Comparison of ENCODE assay signal across 14 cellular contexts in genomic region chr1:234585333-234586055, GRCh38. TPM values are rescaled to one million over a fixed set of nuclear protein-coding genes. Genes with fewer than 3 reads are reported as not detected.
DNase-seq lines count a peak whose midpoint lies in the region; ATAC-seq, FAIRE-seq and TF ChIP-seq lines count a peak whose summit lies in the region.
"Had no signal": no experiment of that assay in that cellular context is flagged by ENCODE, and none has a peak within 500 bp of the region (broad histone marks: within the 10 kb centered on the region; RNA-seq: fewer than 3 reads in every experiment).

No MANE protein-coding gene starts in this region.

- FAIRE-seq in HepG2 (lab: Jason Lieb, UNC) (no peak), HTR-8/SVneo (lab: Jason Lieb, UNC) (no peak)
- FAIRE-seq: G401.6, TTC549 had no signal

- H3K4me3 ChIP-seq in liver (ENCODE audit: low read depth in 1 of 3, low read length in 3 of 3) = no peak overlapping the region
- no peak overlapping the region for H3K4me3 ChIP-seq in HepG2 (replicated peaks in 1 of 3; ENCODE audit: insufficient read depth in 1 of 3, low read depth in 2 of 3, low read length in 3 of 3)
- H3K4me3 ChIP-seq in esophagus squamous epithelium = no peak overlapping the region

- no peaks in the 10 kb centered on the region for H3K27me3 ChIP-seq in liver (ENCODE audit: control insufficient read depth in 4 of 4, insufficient read depth in 4 of 4, low read length in 3 of 4)
- peaks cover 3% of the 10 kb centered on the region in 2 experiments; a peak in 1 of 5 replicates for H3K27me3 ChIP-seq in HepG2 (ENCODE audit: control insufficient read depth in 1 of 2, insufficient read depth in 2 of 2, low read length in 2 of 2)
- H3K27me3 ChIP-seq in esophagus squamous epithelium = no peaks in the 10 kb centered on the region

- TF ChIP-seq CTCF in liver (IDR thresholded peaks at IDR 0.05; ENCODE audit: low read depth, low read length, missing input control) (no peak), HepG2 (CRISPR knock-in tag; IDR thresholded peaks at IDR 0.05) (no peak), esophagus squamous epithelium (IDR thresholded peaks at IDR 0.05) (no peak), omental fat pad (IDR thresholded peaks at IDR 0.05) (no peak)

- no peaks in the 10 kb centered on the region for H3K79me2 ChIP-seq in HepG2 (ENCODE audit: insufficient read depth, low read length)

- no peaks in the 10 kb centered on the region for H3K9me3 ChIP-seq in liver (ENCODE audit: control insufficient read depth in 4 of 4, low read length in 3 of 4)
- no peaks in the 10 kb centered on the region for H3K9me3 ChIP-seq in HepG2 (ENCODE audit: low read length)
- no peaks in the 10 kb centered on the region for H3K9me3 ChIP-seq in esophagus squamous epithelium

- H3K4me1 ChIP-seq in liver (ENCODE audit: control insufficient read depth in 4 of 4, insufficient read depth in 4 of 4, low read length in 3 of 4) (peaks cover 0 to 32% (median 19%) of the 10 kb centered on the region in 4 donors), HepG2 (ENCODE audit: insufficient read depth, low read length) (peaks cover 33% of the 10 kb centered on the region), esophagus squamous epithelium (peaks cover 8 to 83% (median 35%) of the 10 kb centered on the region in 3 donors)

- H3K27ac ChIP-seq in liver (ENCODE audit: low read depth in 1 of 2, low read length in 2 of 2) (no peak overlapping the region), HepG2 (ENCODE audit: extremely low read length, insufficient read depth, low read length) (no peak overlapping the region), esophagus squamous epithelium (peak overlapping the region; percentile 35 to 79 (median 77))

- intact Hi-C loops in HepG2 (cut with micrococcal nuclease; ENCODE audit: unreplicated experiment) = no loop called here
- intact Hi-C loops in esophagus squamous epithelium (cut with DNase I) = no loop called here

- H2AFZ ChIP-seq in HepG2 (ENCODE audit: low read length) = no peak overlapping the region

- no peaks in the 10 kb centered on the region for H4K20me1 ChIP-seq in HepG2 (ENCODE audit: insufficient read depth, low read length)

- H3K9ac ChIP-seq in liver (ENCODE audit: low read depth in 1 of 2, low read length in 2 of 2) = no peak overlapping the region
- H3K9ac ChIP-seq in HepG2 (ENCODE audit: insufficient read depth, low read depth, low read length) = no peak overlapping the region

- TF ChIP-seq EP300 in HepG2 (IDR thresholded peaks at IDR 0.05; ENCODE audit: low read depth in 2 of 2, low read length in 2 of 2) = no peak
- no peak for TF ChIP-seq EP300 in HepG2 (CRISPR knock-in tag; IDR thresholded peaks at IDR 0.05; ENCODE audit: borderline replicate concordance)

- H3K4me2 ChIP-seq in HepG2 (ENCODE audit: low read depth, low read length) = no peak overlapping the region

- TF ChIP-seq RAD21 in liver (IDR thresholded peaks at IDR 0.05) (no peak), HepG2 (CRISPR knock-in tag; IDR thresholded peaks at IDR 0.05) (no peak)

- CTCF ChIA-PET in HepG2 (lab: Yijun Ruan, JAX; ENCODE audit: low intra/inter-chr PET ratio, low total read pairs) = no interaction called here

- ATAC-seq in HepG2 = no peak
- ATAC-seq in omental fat pad (ENCODE audit: low FRiP score) = peak; percentile 60
- ATAC-seq in GM18517 (IDR thresholded peaks at IDR 0.05; ENCODE audit: unreplicated experiment) = no peak
- ATAC-seq: activated T-cell treated with anti-CD3 and anti-CD28 coated beads, Interleukin-2, amount 50 U/mL, for 72 hours had no signal

- 91% methylated on average over 8 of the region's 8 CpGs for WGBS in liver
- 58% methylated on average over 7 of the region's 8 CpGs for WGBS in HepG2 (ENCODE audit: low lambda C conversion rate)
- 33 to 45% methylated on average over 8 of the region's 8 CpGs for WGBS in esophagus squamous epithelium, 2 donors

- POLR2A ChIA-PET in HepG2 (lab: Yijun Ruan, JAX) = interaction anchor here (1.4 kb wide), 1 partner anchor 43 kb away, joined by 3 read pairs; no protein-coding TSS in a partner anchor

- no peaks in the 10 kb centered on the region for H3K36me3 ChIP-seq in liver (ENCODE audit: control insufficient read depth in 4 of 4, insufficient read depth in 3 of 4, low read depth in 1 of 4, low read length in 3 of 4)
- H3K36me3 ChIP-seq in HepG2 (replicated peaks in 1 of 2; ENCODE audit: control insufficient read depth in 1 of 2, insufficient read depth in 2 of 2, low read length in 2 of 2) = no peaks in the 10 kb centered on the region
- no peaks in the 10 kb centered on the region for H3K36me3 ChIP-seq in esophagus squamous epithelium

- DNase-seq in HepG2 (ENCODE audit: low spot score) = no peak
- no peak for DNase-seq in esophagus squamous epithelium (lab: John Stamatoyannopoulos, UW)
- no peak for DNase-seq in omental fat pad (ENCODE audit: low spot score)
- DNase-seq in NCI-H2081 treated with DMSO at 0.1 percent for 48 hours (lab: John Stamatoyannopoulos, UW) = no peak
- no peak for DNase-seq in HTR-8/SVneo (ENCODE audit: insufficient read length, low spot score)
- DNase-seq in LoVo (ENCODE audit: low spot score) = no peak
- DNase-seq: activated T-cell treated with anti-CD3 and anti-CD28 coated beads, Interleukin-2, amount 50 U/mL, for 72 hours; AML-193; H9; occipital lobe had no signal

- no peak for TF ChIP-seq POLR2A in HepG2 (IDR thresholded peaks at IDR 0.05; ENCODE audit: insufficient read depth in 1 of 2, low read depth in 2 of 2, low read length in 2 of 2)
- no peak for TF ChIP-seq POLR2A in esophagus squamous epithelium (IDR thresholded peaks at IDR 0.05)

- in situ Hi-C loops in HepG2 (cut with HindIII; ENCODE audit: extremely low pct_ligation_motif_present, low pct_unique_long_range_greater_than_20kb) = no loop called here

- BruUV-seq in HepG2 (replicated peaks; lab: Mats Ljungman, UMichigan) = no TSS peak

TF ChIP-seq in liver, 16 proteins besides CTCF, POLR2A, EP300 and RAD21:
- TF ChIP-seq HNF4G (IDR thresholded peaks at IDR 0.05) (no peak), NR2F2 (IDR thresholded peaks at IDR 0.05) (peak; percentile 48)

TF ChIP-seq in HepG2, 621 proteins besides CTCF, POLR2A, EP300 and RAD21:
- no peak for TF ChIP-seq ATF1 (CRISPR knock-in tag; IDR thresholded peaks at IDR 0.05)
- no peak for TF ChIP-seq SIN3B (IDR thresholded peaks at IDR 0.05; ENCODE audit: low read length)

RNA-seq across cellular contexts. Expression of gene IRF2BP2, which starts 24.5 kb away (rescaled TPM):
- total RNA-seq in liver = 10 to 100 TPM; 31.5 to 48.2 TPM
- polyA plus RNA-seq in liver = 10 to 100 TPM; 22.2 to 39.3 TPM
- 127 and 147 TPM in 2 replicates for total RNA-seq in HepG2 (2016; rRNA removed; fragmentation: Illumina TruSeq; extraction: Trizol)
- 25.1 and 26.8 TPM in 2 replicates for total RNA-seq in HepG2 (2016; cell fraction: cytosol; rRNA removed; fragmentation: Illumina TruSeq; extraction: Trizol; ENCODE audit: low read depth)
- total RNA-seq in HepG2 (2016; cell fraction: insoluble cytoplasmic fraction; rRNA removed; fragmentation: Illumina TruSeq; extraction: Trizol) = 104 and 154 TPM in 2 replicates
- 85.2 and 85.5 TPM in 2 replicates for total RNA-seq in HepG2 (2016; cell fraction: membrane; rRNA removed; fragmentation: Illumina TruSeq; extraction: Trizol)
- 132 and 141 TPM in 2 replicates for total RNA-seq in HepG2 (2016; cell fraction: nucleus; rRNA removed; fragmentation: Illumina TruSeq; extraction: Trizol)
- 140 and 180 TPM in 2 replicates for polyA plus RNA-seq in HepG2 (2011; rRNA removed)
- 82.1 and 111 TPM in 2 replicates for polyA plus RNA-seq in HepG2 (2011; cell fraction: cytosol; rRNA removed)
- 491 and 557 TPM in 2 replicates for polyA plus RNA-seq in HepG2 (2011; cell fraction: nucleus; rRNA removed)
- 136 and 153 TPM in 2 replicates for polyA plus RNA-seq in HepG2 (2012)
- 22.4 and 23.1 TPM in 2 replicates for polyA plus RNA-seq in HepG2 (2016; cell fraction: cytosol; fragmentation: Illumina TruSeq; extraction: Trizol; ENCODE audit: low read depth)
- polyA plus RNA-seq in HepG2 (2016; cell fraction: insoluble cytoplasmic fraction; fragmentation: Illumina TruSeq; extraction: Trizol; ENCODE audit: low read depth) = 127 and 168 TPM in 2 replicates
- 58.5 and 65.6 TPM in 2 replicates for polyA plus RNA-seq in HepG2 (2016; cell fraction: membrane; fragmentation: Illumina TruSeq; extraction: Trizol; ENCODE audit: low read depth)
- 293 and 322 TPM in 2 replicates for polyA plus RNA-seq in HepG2 (2016; cell fraction: nucleus; fragmentation: Illumina TruSeq; extraction: Trizol; ENCODE audit: insufficient read depth, low read depth)
- 43.4 and 196 TPM in 2 replicates for polyA minus RNA-seq in HepG2 (2011; rRNA and poly(A)+ RNA removed; ENCODE audit: low replicate concordance)
- polyA minus RNA-seq in HepG2 (2011; cell fraction: cytosol; rRNA and poly(A)+ RNA removed) = 155 and 170 TPM in 2 replicates
- 115 and 118 TPM in 2 replicates for polyA minus RNA-seq in HepG2 (2011; cell fraction: nucleus; rRNA and poly(A)+ RNA removed)
- 10 to 100 TPM; 52.5 to 66.8 (median 57.6) TPM for total RNA-seq in esophagus squamous epithelium
- 10 to 100 TPM; 39.4 to 67.1 (median 40.0) TPM for total RNA-seq in omental fat pad

Comparison
In these comparisons a context has a peak if more than half of its experiments do, and no peak if none do; other contexts are left out.
1. H3K27ac ChIP-seq: peak in esophagus squamous epithelium (4 of 4); none in liver (0 of 2) and HepG2 (single experiment).